Comparison of ENCODE assay signal across 8 cellular contexts in the genomic region with DNA sequence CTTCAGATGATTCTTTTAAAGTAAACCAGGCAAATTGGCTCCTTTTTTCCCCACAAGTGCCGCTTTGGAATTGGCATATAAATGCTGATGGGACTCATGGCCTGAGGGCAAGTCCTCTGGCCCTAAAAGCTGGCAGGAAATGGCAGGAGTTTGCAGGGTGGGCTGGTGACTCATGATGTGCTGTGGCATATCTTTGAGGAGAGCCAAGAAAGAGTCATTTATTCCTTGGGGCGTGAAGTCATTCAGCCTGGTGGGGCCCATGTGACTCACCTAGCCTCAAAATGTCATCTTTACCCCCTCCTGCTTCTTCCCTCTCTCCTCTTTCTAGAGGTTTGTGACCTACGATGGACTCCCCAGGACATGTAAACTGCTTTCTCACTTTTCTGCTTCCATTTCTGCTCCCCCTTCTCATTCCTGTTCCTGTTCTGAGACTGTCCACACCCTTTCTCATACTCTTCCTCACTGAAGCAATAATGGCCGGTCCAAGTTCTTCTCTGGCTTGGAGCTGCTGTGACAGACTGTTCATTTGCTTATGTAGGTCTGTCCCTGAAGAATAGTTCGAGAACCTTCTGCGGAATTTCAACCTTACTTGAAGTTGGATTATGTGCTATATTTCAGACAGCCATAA.
A peak's percentile ranks its signal among the peaks of the same experiment; 100 is the strongest.
DNase-seq lines count a peak whose midpoint lies in the region; ATAC-seq and FAIRE-seq lines count a peak whose summit lies in the region.

No MANE protein-coding gene starts in this region.

- CTCF ChIA-PET in T-cell (lab: Charles Lee): no interaction called here

- H3K27me3 Mint-ChIP-seq in T-cell: peaks cover 10 to 15% of the 10 kb centered on the region in 2 donors
- peaks cover 0 to 4% (median 0%) of the 10 kb centered on the region in 5 donors for H3K27me3 Mint-ChIP-seq in naive thymus-derived CD8-positive, alpha-beta T cell

- no peak for DNase-seq in activated CD4-positive, CD25-positive, alpha-beta regulatory T cell treated with anti-CD3 and anti-CD28 coated beads, Interleukin-2, amount 50 U/mL, for 72 hours
- DNase-seq in RCC 7860 (ENCODE audit: low spot score): peak; percentile 90
- DNase-seq in epithelial cell of prostate (ENCODE audit: low read depth, low spot score): peak; percentile 80
- peak; percentile 53 to 64 for DNase-seq in stimulated activated CD8-positive, alpha-beta memory T cell treated with anti-CD3 and anti-CD28 coated beads, Interleukin-15, amount 100 ng/mL, for 48 hours (ENCODE audit: low read depth in 2 of 2)
- no peak for DNase-seq in T-cell
- DNase-seq in naive thymus-derived CD8-positive, alpha-beta T cell: no peak
- DNase-seq in stimulated activated naive CD4-positive, alpha-beta T cell (lab: John Stamatoyannopoulos, UW): no peak

- no peaks in the 10 kb centered on the region for H3K36me3 Mint-ChIP-seq in T-cell
- peaks cover 0 to 7% (median 4%) of the 10 kb centered on the region in 3 donors for H3K36me3 Mint-ChIP-seq in naive thymus-derived CD8-positive, alpha-beta T cell

- FAIRE-seq in RCC 7860 (lab: Jason Lieb, UNC): peak; percentile 93

- H3K4me1 Mint-ChIP-seq in T-cell: no peaks in the 10 kb centered on the region
- no peaks in the 10 kb centered on the region for H3K4me1 Mint-ChIP-seq in naive thymus-derived CD8-positive, alpha-beta T cell

- POLR2A ChIA-PET in T-cell (lab: Charles Lee): no interaction called here
- POLR2A ChIA-PET in naive thymus-derived CD8-positive, alpha-beta T cell (lab: Charles Lee): no interaction called here

- H3K9me3 Mint-ChIP-seq in T-cell: peaks cover 0 to 12% (median 6%) of the 10 kb centered on the region in 3 donors
- peaks cover 0 to 13% (median 8%) of the 10 kb centered on the region in 9 donors for H3K9me3 Mint-ChIP-seq in naive thymus-derived CD8-positive, alpha-beta T cell

- no peak overlapping the region for H3K4me3 Mint-ChIP-seq in T-cell
- no peak overlapping the region for H3K4me3 Mint-ChIP-seq in naive thymus-derived CD8-positive, alpha-beta T cell

- ATAC-seq in activated CD4-positive, CD25-positive, alpha-beta regulatory T cell treated with anti-CD3 and anti-CD28 coated beads, Interleukin-2, amount 50 U/mL, for 24 hours: peak; percentile 76 to 80
- ATAC-seq in T-cell (replicated peaks in 1 of 4): no peak
- ATAC-seq in naive thymus-derived CD8-positive, alpha-beta T cell: no peak

- H3K27ac ChIP-seq in epithelial cell of prostate: peak overlapping the region; percentile 30

- no peak overlapping the region for H3K27ac Mint-ChIP-seq in T-cell
- H3K27ac Mint-ChIP-seq in naive thymus-derived CD8-positive, alpha-beta T cell: no peak overlapping the region

Comparison
In these comparisons a context has a peak if more than half of its experiments do, and no peak if none do; other contexts are left out.
1. ATAC-seq: peak in activated CD4-positive, CD25-positive, alpha-beta regulatory T cell treated with anti-CD3 and anti-CD28 coated beads, Interleukin-2, amount 50 U/mL, for 24 hours (2 of 2); none in T-cell (0 of 4) and naive thymus-derived CD8-positive, alpha-beta T cell (0 of 2).
2. DNase-seq: peak in RCC 7860 (single experiment), epithelial cell of prostate (single experiment) and stimulated activated CD8-positive, alpha-beta memory T cell treated with anti-CD3 and anti-CD28 coated beads, Interleukin-15, amount 100 ng/mL, for 48 hours (2 of 2); none in activated CD4-positive, CD25-positive, alpha-beta regulatory T cell treated with anti-CD3 and anti-CD28 coated beads, Interleukin-2, amount 50 U/mL, for 72 hours (single experiment), T-cell (0 of 34), naive thymus-derived CD8-positive, alpha-beta T cell (0 of 10) and stimulated activated naive CD4-positive, alpha-beta T cell (0 of 6).